2 cellular contexts compared by ENCODE assay signal in genomic region chr5:156474251-156474650, GRCh38.
TF ChIP-seq lines count a peak whose summit lies in the region.

No MANE protein-coding gene starts in this region.

TF ChIP-seq in A549, 52 proteins besides CTCF, POLR2A, EP300 and RAD21 (continued from another document):
- TF ChIP-seq ATOH8 (CRISPR knock-in tag; IDR thresholded peaks at IDR 0.05; ENCODE audit: low read depth) (no peak), ZNF302 (CRISPR knock-in tag; IDR thresholded peaks at IDR 0.05) (no peak), BCL3 (IDR thresholded peaks at IDR 0.05) (no peak), POLR2AphosphoS2 (conservative IDR thresholded peaks at IDR 0.05; ENCODE audit: low read length) (no peak), JUNB (IDR thresholded peaks at IDR 0.05) (no peak), TP53 (CRISPR knock-in tag; IDR thresholded peaks at IDR 0.05) (no peak), FOSL2 (IDR thresholded peaks at IDR 0.05) (no peak), FOSL2 (CRISPR knock-in tag; IDR thresholded peaks at IDR 0.05) (no peak), MAZ (IDR thresholded peaks at IDR 0.05; ENCODE audit: borderline replicate concordance, low read depth, low read length) (no peak), FOSB (CRISPR knock-in tag; IDR thresholded peaks at IDR 0.05) (no peak), ZSCAN20 (CRISPR knock-in tag; IDR thresholded peaks at IDR 0.05) (no peak), REST (IDR thresholded peaks at IDR 0.05) (no peak), CBX8 (IDR thresholded peaks at IDR 0.05) (no peak), NFE2L2 (conservative IDR thresholded peaks at IDR 0.05; ENCODE audit: low read length) (no peak), HOXA7 (CRISPR knock-in tag; IDR thresholded peaks at IDR 0.05) (no peak), USF2 (IDR thresholded peaks at IDR 0.05) (no peak)

TF ChIP-seq in SK-N-SH, 30 proteins besides CTCF, POLR2A, EP300 and RAD21 (continued from another document):
- TF ChIP-seq REST (IDR thresholded peaks at IDR 0.05; ENCODE audit: low read depth, low read length) (no peak), MXI1 (IDR thresholded peaks at IDR 0.05; ENCODE audit: low read depth, low read length) (no peak), TCF12 (IDR thresholded peaks at IDR 0.05) (no peak), IRF3 (IDR thresholded peaks at IDR 0.05; ENCODE audit: low read depth, low read length) (no peak), JUND (IDR thresholded peaks at IDR 0.05) (no peak), GATA2 (CRISPR knock-in tag; IDR thresholded peaks at IDR 0.05) (no peak), GABPA (IDR thresholded peaks at IDR 0.05; ENCODE audit: low read depth) (no peak)
TF ChIP-seq in SK-N-SH: peak in this region for 0.
